In genomic region chr15:42172475-42172874, GRCh38 we compare ENCODE assay signal across 21 cellular contexts. TPM values are rescaled to one million over a fixed set of nuclear protein-coding genes. Genes with fewer than 3 reads are reported as not detected.
DNase-seq lines count a peak whose midpoint lies in the region; ATAC-seq and TF ChIP-seq lines count a peak whose summit lies in the region.
"Had no signal": no experiment of that assay in that cellular context is flagged by ENCODE, and none has a peak within 500 bp of the region (broad histone marks: within the 10 kb centered on the region; RNA-seq: fewer than 3 reads in every experiment).

No MANE protein-coding gene starts in this region.

- no peak for ATAC-seq in central memory CD8-positive, alpha-beta T cell (replicated peaks; ENCODE audit: extremely low read depth, poor library complexity, severe bottlenecking)
- no peak for ATAC-seq in naive thymus-derived CD4-positive, alpha-beta T cell
- ATAC-seq in psoas muscle (no peak), upper lobe of right lung (no peak)
- ATAC-seq: GM12878 had no signal

- H3K9me3 Mint-ChIP-seq in T-helper 1 cell treated with Interleukin-12 subunit alpha and Interleukin-12 subunit beta and Interleukin-4 antibody, amounts not matched to agents 30 μg/mL and 1 μg/mL, for 36 hours, result no peaks in the 10 kb centered on the region
- no peaks in the 10 kb centered on the region for H3K9me3 Mint-ChIP-seq in activated naive CD4-positive, alpha-beta T cell treated with anti-CD3 and anti-CD28 coated beads, Interleukin-2, amount 10 ng/mL, durations not matched to agents 7 days and 5 days
- H3K9me3 Mint-ChIP-seq in central memory CD8-positive, alpha-beta T cell, result no peaks in the 10 kb centered on the region
- no peaks in the 10 kb centered on the region for H3K9me3 Mint-ChIP-seq in naive thymus-derived CD4-positive, alpha-beta T cell
- H3K9me3 Mint-ChIP-seq: CD8-positive, alpha-beta memory T cell had no signal

- no peak overlapping the region for H3K4me3 ChIP-seq in naive thymus-derived CD4-positive, alpha-beta T cell (ENCODE audit: low read length)
- H3K4me3 ChIP-seq in psoas muscle, result no peak overlapping the region
- H3K4me3 ChIP-seq in upper lobe of right lung, result no peak overlapping the region
- H3K4me3 ChIP-seq: GM12878, HAP-1, PC-9 had no signal

- H3K27ac Mint-ChIP-seq in T-helper 1 cell treated with Interleukin-12 subunit alpha and Interleukin-12 subunit beta and Interleukin-4 antibody, amounts not matched to agents 30 μg/mL and 1 μg/mL, for 36 hours, result peak overlapping the region; percentile 73
- peak overlapping the region; percentile 71 for H3K27ac Mint-ChIP-seq in activated naive CD4-positive, alpha-beta T cell treated with anti-CD3 and anti-CD28 coated beads, Interleukin-2, amount 10 ng/mL, durations not matched to agents 7 days and 5 days
- peak overlapping the region; percentile 32 for H3K27ac Mint-ChIP-seq in central memory CD8-positive, alpha-beta T cell (ENCODE audit: low read depth)
- H3K27ac Mint-ChIP-seq in naive thymus-derived CD4-positive, alpha-beta T cell, result peak overlapping the region in 7 of 9 donors; percentile 9 to 85 (median 27)

- no peaks in the 10 kb centered on the region for H3K9me3 ChIP-seq in naive thymus-derived CD4-positive, alpha-beta T cell (ENCODE audit: control insufficient read depth in 2 of 3, low read length in 3 of 3)
- no peaks in the 10 kb centered on the region for H3K9me3 ChIP-seq in psoas muscle
- H3K9me3 ChIP-seq in upper lobe of right lung, result no peaks in the 10 kb centered on the region
- H3K9me3 ChIP-seq: BE2C, HAP-1 had no signal

- no peak overlapping the region for H3K27ac ChIP-seq in naive thymus-derived CD4-positive, alpha-beta T cell (ENCODE audit: low read depth, low read length)
- H3K27ac ChIP-seq in psoas muscle, result no peak overlapping the region
- H3K27ac ChIP-seq in upper lobe of right lung, result no peak overlapping the region
- H3K27ac ChIP-seq: 22Rv1, PC-9 had no signal

- TF ChIP-seq CTCF in psoas muscle (IDR thresholded peaks at IDR 0.05) (no peak), upper lobe of right lung (IDR thresholded peaks at IDR 0.05) (no peak)

- CTCF ChIA-PET in activated naive CD4-positive, alpha-beta T cell treated with anti-CD3 and anti-CD28 coated beads, Interleukin-2, amount 10 ng/mL, durations not matched to agents 7 days and 5 days (lab: Charles Lee), result interaction anchor here (1.8 kb wide), 1 partner anchor 213 kb away, joined by 6 read pairs; no protein-coding TSS in a partner anchor
- CTCF ChIA-PET in naive thymus-derived CD4-positive, alpha-beta T cell (lab: Charles Lee), result no interaction called here

- no peaks in the 10 kb centered on the region for H3K27me3 Mint-ChIP-seq in T-helper 1 cell treated with Interleukin-12 subunit alpha and Interleukin-12 subunit beta and Interleukin-4 antibody, amounts not matched to agents 30 μg/mL and 1 μg/mL, for 36 hours (ENCODE audit: low read depth)
- H3K27me3 Mint-ChIP-seq in activated naive CD4-positive, alpha-beta T cell treated with anti-CD3 and anti-CD28 coated beads, Interleukin-2, amount 10 ng/mL, durations not matched to agents 7 days and 5 days, result no peaks in the 10 kb centered on the region
- no peaks in the 10 kb centered on the region for H3K27me3 Mint-ChIP-seq in central memory CD8-positive, alpha-beta T cell
- no peaks in the 10 kb centered on the region for H3K27me3 Mint-ChIP-seq in naive thymus-derived CD4-positive, alpha-beta T cell
- H3K27me3 Mint-ChIP-seq: CD8-positive, alpha-beta memory T cell had no signal

- no peak overlapping the region for H3K4me3 Mint-ChIP-seq in T-helper 1 cell treated with Interleukin-12 subunit alpha and Interleukin-12 subunit beta and Interleukin-4 antibody, amounts not matched to agents 30 μg/mL and 1 μg/mL, for 36 hours
- no peak overlapping the region for H3K4me3 Mint-ChIP-seq in activated naive CD4-positive, alpha-beta T cell treated with anti-CD3 and anti-CD28 coated beads, Interleukin-2, amount 10 ng/mL, durations not matched to agents 7 days and 5 days
- no peak overlapping the region for H3K4me3 Mint-ChIP-seq in central memory CD8-positive, alpha-beta T cell
- no peak overlapping the region for H3K4me3 Mint-ChIP-seq in naive thymus-derived CD4-positive, alpha-beta T cell
- H3K4me3 Mint-ChIP-seq: CD8-positive, alpha-beta memory T cell had no signal

- POLR2A ChIA-PET in naive thymus-derived CD4-positive, alpha-beta T cell (lab: Charles Lee), result interaction anchor here (0.6 kb wide), 1 partner anchor 1281 kb away, joined by 3 read pairs; no protein-coding TSS in a partner anchor

- peaks cover 9% of the 10 kb centered on the region for H3K4me1 Mint-ChIP-seq in T-helper 1 cell treated with Interleukin-12 subunit alpha and Interleukin-12 subunit beta and Interleukin-4 antibody, amounts not matched to agents 30 μg/mL and 1 μg/mL, for 36 hours (ENCODE audit: low read depth)
- peaks cover 20% of the 10 kb centered on the region for H3K4me1 Mint-ChIP-seq in activated naive CD4-positive, alpha-beta T cell treated with anti-CD3 and anti-CD28 coated beads, Interleukin-2, amount 10 ng/mL, durations not matched to agents 7 days and 5 days
- peaks cover 6% of the 10 kb centered on the region for H3K4me1 Mint-ChIP-seq in central memory CD8-positive, alpha-beta T cell
- peaks cover 0 to 16% (median 11%) of the 10 kb centered on the region in 7 donors for H3K4me1 Mint-ChIP-seq in naive thymus-derived CD4-positive, alpha-beta T cell

- peaks cover 45% of the 10 kb centered on the region for H3K36me3 Mint-ChIP-seq in T-helper 1 cell treated with Interleukin-12 subunit alpha and Interleukin-12 subunit beta and Interleukin-4 antibody, amounts not matched to agents 30 μg/mL and 1 μg/mL, for 36 hours (ENCODE audit: low read depth)
- peaks cover 57% of the 10 kb centered on the region for H3K36me3 Mint-ChIP-seq in activated naive CD4-positive, alpha-beta T cell treated with anti-CD3 and anti-CD28 coated beads, Interleukin-2, amount 10 ng/mL, durations not matched to agents 7 days and 5 days
- peaks cover 63% of the 10 kb centered on the region for H3K36me3 Mint-ChIP-seq in central memory CD8-positive, alpha-beta T cell (ENCODE audit: insufficient read depth)
- H3K36me3 Mint-ChIP-seq in naive thymus-derived CD4-positive, alpha-beta T cell, result peaks cover 10 to 57% (median 39%) of the 10 kb centered on the region in 5 donors

- peaks cover 16 to 80% (median 34%) of the 10 kb centered on the region in 3 experiments for H3K36me3 ChIP-seq in naive thymus-derived CD4-positive, alpha-beta T cell (ENCODE audit: control insufficient read depth in 2 of 3, insufficient read depth in 3 of 3, low read length in 3 of 3)
- peaks cover 6 to 99% of the 10 kb centered on the region in 2 donors for H3K36me3 ChIP-seq in psoas muscle (ENCODE audit: insufficient read depth in 1 of 2, low read depth in 1 of 2)
- peaks cover 96% of the 10 kb centered on the region for H3K36me3 ChIP-seq in upper lobe of right lung

- H3K27me3 ChIP-seq in naive thymus-derived CD4-positive, alpha-beta T cell (ENCODE audit: control insufficient read depth in 2 of 2, insufficient read depth in 2 of 2, low read length in 2 of 2), result no peaks in the 10 kb centered on the region
- H3K27me3 ChIP-seq in psoas muscle (ENCODE audit: insufficient read depth in 3 of 3, low read length in 2 of 3) (no peaks in the 10 kb centered on the region), upper lobe of right lung (no peaks in the 10 kb centered on the region)
- H3K27me3 ChIP-seq: BE2C had no signal

- intact Hi-C loops in naive thymus-derived CD4-positive, alpha-beta T cell (cut with micrococcal nuclease), result no loop called here
- intact Hi-C loops in psoas muscle (cut with DNase I) (no loop called here), upper lobe of right lung (cut with DNase I) (no loop called here)

- no peaks in the 10 kb centered on the region for H3K4me1 ChIP-seq in naive thymus-derived CD4-positive, alpha-beta T cell (ENCODE audit: control insufficient read depth in 2 of 2, insufficient read depth in 2 of 2, low read length in 2 of 2)
- no peaks in the 10 kb centered on the region for H3K4me1 ChIP-seq in psoas muscle
- no peaks in the 10 kb centered on the region for H3K4me1 ChIP-seq in upper lobe of right lung
- H3K4me1 ChIP-seq: BE2C, HAP-1 had no signal

- DNase-seq in T-helper 1 cell (no peak), psoas muscle (no peak), upper lobe of right lung (no peak)
- no peak for DNase-seq in activated naive CD4-positive, alpha-beta T cell treated with anti-CD3 and anti-CD28 coated beads, Interleukin-2, amount 10 ng/mL, durations not matched to agents 7 days and 5 days
- DNase-seq in activated naive CD4-positive, alpha-beta T cell treated with anti-CD3 and anti-CD28 coated beads, Interleukin-2, amount 50 U/mL, for 16 hours, result no peak
- no peak for DNase-seq in central memory CD8-positive, alpha-beta T cell (ENCODE audit: low spot score in 2 of 2)
- no peak for DNase-seq in naive thymus-derived CD4-positive, alpha-beta T cell
- DNase-seq: BE2C; CD8-positive, alpha-beta memory T cell; DMS79; IMR-90; Kasumi-1; NCI-H1105; NCI-H1694; NCI-H2227 treated with DMSO at 0.1 percent for 48 hours; PC-9 had no signal

- WGBS in psoas muscle, 3 donors, result 77 to 85% (median 79%) methylated on average over 5 of the region's 5 CpGs

RNA-seq across cellular contexts. Expression of gene PLA2G4F, which starts 16.0 kb away (rescaled TPM):
- total RNA-seq in naive thymus-derived CD4-positive, alpha-beta T cell, result not detected
- not detected for polyA plus RNA-seq in naive thymus-derived CD4-positive, alpha-beta T cell
- total RNA-seq in psoas muscle (1 to 10 TPM; 1.9 to 5.3 (median 3.6) TPM), upper lobe of right lung (104 TPM)
- polyA plus RNA-seq in psoas muscle, result under 1 TPM; 0.20 to 0.93 (median 0.86) TPM
- total RNA-seq: CD8-positive, alpha-beta memory T cell; GM12878; HT1080; IMR-90 had no signal
- polyA plus RNA-seq: CD8-positive, alpha-beta memory T cell; GM12878; IMR-90 had no signal

RNA-seq across cellular contexts. Expression of gene VPS39, which starts 35.6 kb away (rescaled TPM):
- 100 to 1,000 TPM in 2 of 5 experiments, 10 to 100 TPM in 3; 82.9 to 115 (median 97.3) TPM for total RNA-seq in naive thymus-derived CD4-positive, alpha-beta T cell
- 10 to 100 TPM; 31.8 to 46.0 TPM for polyA plus RNA-seq in naive thymus-derived CD4-positive, alpha-beta T cell
- 10 to 100 TPM; 37.3 to 47.8 (median 46.2) TPM for total RNA-seq in psoas muscle
- polyA plus RNA-seq in psoas muscle, result 10 to 100 TPM; 15.2 to 43.3 (median 17.7) TPM
- total RNA-seq in upper lobe of right lung, result 83.3 TPM

Comparison
In these comparisons a context has a peak if more than half of its experiments do, and no peak if none do; other contexts are left out.
1. RNA of gene PLA2G4F, which starts 16.0 kb away (total RNA-seq): 104 TPM in upper lobe of right lung (single experiment); 1.9 to 5.3 TPM in psoas muscle and not detected in naive thymus-derived CD4-positive, alpha-beta T cell; every median in the first group is over 10 times any median in the second.
2. Peak in every context shown above with its lines, with median percentiles within 50 percentile points of each other: H3K27ac Mint-ChIP-seq.